8 cellular contexts compared by ENCODE assay signal in genomic region chr9:33264473-33265177, GRCh38. TPM values are rescaled to one million over a fixed set of nuclear protein-coding genes. Genes with fewer than 3 reads are reported as not detected.
A peak's percentile ranks its signal among the peaks of the same experiment; 100 is the strongest.
DNase-seq lines count a peak whose midpoint lies in the region; ATAC-seq, FAIRE-seq and TF ChIP-seq lines count a peak whose summit lies in the region.

Gene BAG1 (minus strand): TSS chr9:33264708.
Gene CHMP5 (plus strand): TSS chr9:33265049. CDS start chr9:33265079, 30 bp downstream.

- peak within 1 kb of the TSS; percentile 82 for H2AFZ ChIP-seq in DND-41 (ENCODE audit: low read depth, low read length)

- peaks cover 25 to 45% of the 10 kb centered on the region in 2 donors for H3K36me3 Mint-ChIP-seq in activated T-cell treated with anti-CD3 and anti-CD28 coated beads, Interleukin-2, amount 50 U/mL, for 72 hours (ENCODE audit: insufficient read depth in 2 of 2)

- FAIRE-seq in RCC 7860 (lab: Jason Lieb, UNC), result peak; percentile 83

- H3K9me3 ChIP-seq in DND-41 (ENCODE audit: insufficient read depth, low read length, severe bottlenecking) (no peaks in the 10 kb centered on the region), KOPT-K1 (ENCODE audit: insufficient read depth, low read length, poor library complexity, severe bottlenecking) (no peaks in the 10 kb centered on the region), esophagus muscularis mucosa (no peaks in the 10 kb centered on the region), muscle layer of duodenum (ENCODE audit: control insufficient read depth in 1 of 2, low read length in 2 of 2) (no peaks in the 10 kb centered on the region)

- DNase-seq in DND-41, result peak; percentile 99
- DNase-seq in RCC 7860 (ENCODE audit: low spot score), result peak; percentile 97
- peak; percentile 100 for DNase-seq in activated T-cell treated with anti-CD3 and anti-CD28 coated beads, Interleukin-2, amount 50 U/mL, for 72 hours
- DNase-seq in esophagus muscularis mucosa (ENCODE audit: extremely low spot score), result peak; percentile 100
- DNase-seq in stimulated activated CD8-positive, alpha-beta memory T cell treated with anti-CD3 and anti-CD28 coated beads, Interleukin-7, amount 100 ng/mL, for 4 hours (ENCODE audit: low read depth in 2 of 2), result peak; percentile 99

- peak within 1 kb of the TSS; percentile 65 to 96 for H3K4me3 Mint-ChIP-seq in activated T-cell treated with anti-CD3 and anti-CD28 coated beads, Interleukin-2, amount 50 U/mL, for 72 hours

- no peak for TF ChIP-seq EP300 in esophagus muscularis mucosa (IDR thresholded peaks at IDR 0.05)

- H4K20me1 ChIP-seq in DND-41 (ENCODE audit: insufficient read depth, low read length), result peaks cover 2% of the 10 kb centered on the region; the same call in 1 of the 2 replicates

- H3K9me3 Mint-ChIP-seq in activated T-cell treated with anti-CD3 and anti-CD28 coated beads, Interleukin-2, amount 50 U/mL, for 72 hours, result no peaks in the 10 kb centered on the region

- H3K4me2 ChIP-seq in DND-41 (ENCODE audit: insufficient read depth, low read length), result peak within 1 kb of the TSS; percentile 99

- peak within 1 kb of the TSS; percentile 94 for H3K9ac ChIP-seq in DND-41 (ENCODE audit: low read depth, low read length)

- no peaks in the 10 kb centered on the region for H3K27me3 Mint-ChIP-seq in activated T-cell treated with anti-CD3 and anti-CD28 coated beads, Interleukin-2, amount 50 U/mL, for 72 hours (ENCODE audit: low read depth)

- peak within 1 kb of the TSS; percentile 98 for H3K27ac Mint-ChIP-seq in activated T-cell treated with anti-CD3 and anti-CD28 coated beads, Interleukin-2, amount 50 U/mL, for 72 hours

- peaks cover 55% of the 10 kb centered on the region for H3K79me2 ChIP-seq in DND-41 (ENCODE audit: insufficient read depth, low read length)

- H3K27ac ChIP-seq in DND-41 (ENCODE audit: low read length) (peak within 1 kb of the TSS; percentile 85), KOPT-K1 (ENCODE audit: low read depth, low read length, poor library complexity, severe bottlenecking) (peak within 1 kb of the TSS; percentile 82), esophagus muscularis mucosa (replicated peaks in 1 of 4) (peak within 1 kb of the TSS; percentile 91 to 95 (median 92)), muscle layer of duodenum (ENCODE audit: low read length) (peak within 1 kb of the TSS; percentile 91)

- intact Hi-C loops in esophagus muscularis mucosa (cut with DNase I), result loop anchor here (10.0 kb wide), 1 partner anchor 880 kb away; the partner anchor contains the start of gene ACO1

- H3K27me3 ChIP-seq in DND-41 (ENCODE audit: insufficient read depth, low read length, poor library complexity) (no peaks in the 10 kb centered on the region), esophagus muscularis mucosa (no peaks in the 10 kb centered on the region), muscle layer of duodenum (ENCODE audit: low read depth, low read length) (no peaks in the 10 kb centered on the region)

- peak within 1 kb of the TSS; percentile 75 to 97 for H3K4me3 ChIP-seq in DND-41 (ENCODE audit: low read depth in 1 of 2, low read length in 2 of 2)
- H3K4me3 ChIP-seq in esophagus muscularis mucosa, result peak within 1 kb of the TSS; percentile 71 to 90 (median 86)
- peak within 1 kb of the TSS; percentile 93 to 95 for H3K4me3 ChIP-seq in muscle layer of duodenum (ENCODE audit: low read depth in 1 of 2, low read length in 2 of 2)

- TF ChIP-seq CTCF in DND-41 (IDR thresholded peaks at IDR 0.05; ENCODE audit: borderline replicate concordance, extremely low read depth, low read length, poor library complexity, severe bottlenecking) (peak; percentile 37), esophagus muscularis mucosa (IDR thresholded peaks at IDR 0.05) (peak; percentile 29 to 47 (median 32))

- H3K4me1 ChIP-seq in DND-41 (ENCODE audit: insufficient read depth, low read length), result peaks cover 36% of the 10 kb centered on the region
- peaks cover 21 to 46% (median 34%) of the 10 kb centered on the region in 4 donors for H3K4me1 ChIP-seq in esophagus muscularis mucosa
- peaks cover 7 to 24% of the 10 kb centered on the region in 2 donors for H3K4me1 ChIP-seq in muscle layer of duodenum (ENCODE audit: control insufficient read depth in 1 of 2, insufficient read depth in 2 of 2, low read length in 2 of 2)

- H3K36me3 ChIP-seq in DND-41 (ENCODE audit: insufficient read depth, low read length) (peaks cover 55% of the 10 kb centered on the region), KOPT-K1 (ENCODE audit: insufficient read depth, low read length) (peaks cover 56% of the 10 kb centered on the region), esophagus muscularis mucosa (peaks cover 20 to 67% (median 55%) of the 10 kb centered on the region in 4 donors), muscle layer of duodenum (ENCODE audit: control insufficient read depth in 1 of 2, insufficient read depth in 2 of 2, low read length in 2 of 2) (peaks cover 29 to 35% of the 10 kb centered on the region in 2 donors)

- peak; percentile 86 for ATAC-seq in DND-41 (ENCODE audit: insufficient read depth, low read depth)
- peak; percentile 90 for ATAC-seq in GM21786 (IDR thresholded peaks at IDR 0.05; ENCODE audit: unreplicated experiment)
- ATAC-seq in activated T-cell treated with anti-CD3 and anti-CD28 coated beads, Interleukin-2, amount 50 U/mL, for 72 hours (replicated peaks in 1 of 2), result peak; percentile 88 to 90

- WGBS in esophagus muscularis mucosa, result under 1% methylated on average over 21 of the region's 67 CpGs

- peaks cover 57% of the 10 kb centered on the region for H3K4me1 Mint-ChIP-seq in activated T-cell treated with anti-CD3 and anti-CD28 coated beads, Interleukin-2, amount 50 U/mL, for 72 hours (ENCODE audit: low read depth)

- peak; percentile 21 for TF ChIP-seq POLR2A in esophagus muscularis mucosa (IDR thresholded peaks at IDR 0.05; ENCODE audit: low read depth)

RNA-seq across cellular contexts. Expression of gene BAG1, which starts in this region (rescaled TPM):
- total RNA-seq in activated T-cell treated with anti-CD3 and anti-CD28 coated beads, Interleukin-2, amount 50 U/mL, for 72 hours, result 10 to 100 TPM; 52.5 to 60.3 TPM
- 100 to 1,000 TPM; 108 to 154 (median 126) TPM for total RNA-seq in esophagus muscularis mucosa

RNA-seq across cellular contexts. Expression of gene CHMP5, which starts in this region (rescaled TPM):
- total RNA-seq in activated T-cell treated with anti-CD3 and anti-CD28 coated beads, Interleukin-2, amount 50 U/mL, for 72 hours, result 100 to 1,000 TPM in 1 of 2 donors, 10 to 100 TPM in 1; 76.5 to 112 TPM
- 10 to 100 TPM; 48.0 to 77.2 (median 65.2) TPM for total RNA-seq in esophagus muscularis mucosa

Comparison
In these comparisons a context has a peak if more than half of its experiments do, and no peak if none do; other contexts are left out.
1. Peak in every context shown above with its lines: DNase-seq, ATAC-seq, H3K4me3 ChIP-seq and H3K27ac ChIP-seq.